In the genomic region with DNA sequence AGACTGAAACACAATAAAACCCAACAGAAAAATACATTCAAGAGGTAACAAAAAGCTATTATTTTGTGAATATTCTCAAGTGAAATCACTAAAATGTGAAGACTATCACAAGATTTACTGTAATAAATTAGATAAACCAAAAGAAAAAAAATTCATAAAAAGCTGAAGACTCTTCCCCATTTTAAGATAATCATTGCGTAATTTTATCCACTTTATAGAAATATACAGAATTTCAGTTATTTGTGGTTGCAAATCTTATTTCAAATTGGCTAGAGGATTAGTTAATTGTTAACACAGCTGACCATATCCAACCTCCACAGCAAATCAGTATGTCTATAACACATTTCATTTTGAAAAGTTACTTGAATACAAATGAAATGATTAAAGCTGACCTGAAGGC, we compare ENCODE assay signal across 26 cellular contexts.
"Had no signal": no experiment of that assay in that cellular context is flagged by ENCODE, and none has a peak within 500 bp of the region (broad histone marks: within the 10 kb centered on the region; RNA-seq: fewer than 3 reads in every experiment).

No MANE protein-coding gene starts in this region.

- H3K4me1 ChIP-seq: SJSA1 had no signal

- H3K27me3 ChIP-seq: SJSA1 had no signal

- H3K27ac ChIP-seq: HL-60, KMS-11, SJSA1, SK-N-MC had no signal

- H3K9ac ChIP-seq: KMS-11 had no signal

- H3K4me2 ChIP-seq: KMS-11 had no signal

- H3K9me3 ChIP-seq: SJSA1 had no signal

- FAIRE-seq: HTR-8/SVneo had no signal

- DNase-seq: Kasumi-1, MM.1S, NCI-H1092, NCI-H1105 treated with DMSO at 0.1 percent for 48 hours, NCI-H1417 treated with DMSO at 0.1 percent for 48 hours, NCI-H146, NCI-H1694 treated with DMSO at 0.1 percent for 48 hours, NCI-H1930, NCI-H2081 treated with DMSO at 0.1 percent for 48 hours, NCI-H2171, NCI-H226, NCI-H446, NCI-H510A, NCI-H524 treated with DMSO at 0.1 percent for 48 hours, NCI-H69, NCI-H774, Right ventricle myocardium superior, RPMI8226, SIG-M5, SW 1271, T-cell had no signal

- H3K4me3 ChIP-seq: SJSA1, SK-N-MC had no signal

- ATAC-seq: T-cell had no signal
